1 cellular context compared by ENCODE assay signal in the genomic region with DNA sequence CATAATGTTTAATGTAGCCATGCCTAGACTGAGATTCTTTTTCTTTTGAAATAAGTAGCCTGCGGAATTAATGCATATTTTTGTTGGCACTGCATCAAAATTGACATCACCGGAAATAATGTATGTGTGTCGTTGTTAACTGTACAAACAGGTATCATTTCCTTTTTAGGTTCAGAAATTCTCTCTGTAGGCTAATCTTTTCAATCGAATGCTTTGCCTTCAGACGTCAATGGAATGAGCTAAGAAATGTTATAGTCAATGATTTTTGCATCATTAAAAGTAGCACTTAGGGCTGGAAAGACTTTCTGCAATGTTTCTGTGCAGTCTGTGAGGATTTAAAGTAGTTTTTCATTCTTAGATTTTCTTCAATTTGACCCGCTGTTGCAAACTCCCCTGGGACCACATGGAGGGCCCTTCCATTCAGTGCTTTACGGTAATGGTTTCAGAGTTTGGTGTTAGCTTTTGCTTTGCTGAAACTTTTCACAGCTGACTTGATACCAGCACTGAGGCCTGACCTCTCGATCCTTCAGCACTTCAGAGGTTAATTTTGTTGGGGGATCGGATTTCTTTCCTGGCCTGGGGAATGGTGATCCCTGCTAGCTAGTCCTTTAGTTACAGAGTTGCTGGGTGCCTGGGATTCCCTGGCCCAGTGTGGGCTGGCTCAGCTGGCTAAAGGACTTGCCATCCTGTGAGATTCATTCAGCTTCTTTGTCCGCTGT.
TF ChIP-seq lines count a peak whose summit lies in the region.

No MANE protein-coding gene starts in this region.

TF ChIP-seq in HepG2, 621 proteins besides CTCF, POLR2A, EP300 and RAD21 (continued from another document and continues in another):
- TF ChIP-seq, protein P1, sequence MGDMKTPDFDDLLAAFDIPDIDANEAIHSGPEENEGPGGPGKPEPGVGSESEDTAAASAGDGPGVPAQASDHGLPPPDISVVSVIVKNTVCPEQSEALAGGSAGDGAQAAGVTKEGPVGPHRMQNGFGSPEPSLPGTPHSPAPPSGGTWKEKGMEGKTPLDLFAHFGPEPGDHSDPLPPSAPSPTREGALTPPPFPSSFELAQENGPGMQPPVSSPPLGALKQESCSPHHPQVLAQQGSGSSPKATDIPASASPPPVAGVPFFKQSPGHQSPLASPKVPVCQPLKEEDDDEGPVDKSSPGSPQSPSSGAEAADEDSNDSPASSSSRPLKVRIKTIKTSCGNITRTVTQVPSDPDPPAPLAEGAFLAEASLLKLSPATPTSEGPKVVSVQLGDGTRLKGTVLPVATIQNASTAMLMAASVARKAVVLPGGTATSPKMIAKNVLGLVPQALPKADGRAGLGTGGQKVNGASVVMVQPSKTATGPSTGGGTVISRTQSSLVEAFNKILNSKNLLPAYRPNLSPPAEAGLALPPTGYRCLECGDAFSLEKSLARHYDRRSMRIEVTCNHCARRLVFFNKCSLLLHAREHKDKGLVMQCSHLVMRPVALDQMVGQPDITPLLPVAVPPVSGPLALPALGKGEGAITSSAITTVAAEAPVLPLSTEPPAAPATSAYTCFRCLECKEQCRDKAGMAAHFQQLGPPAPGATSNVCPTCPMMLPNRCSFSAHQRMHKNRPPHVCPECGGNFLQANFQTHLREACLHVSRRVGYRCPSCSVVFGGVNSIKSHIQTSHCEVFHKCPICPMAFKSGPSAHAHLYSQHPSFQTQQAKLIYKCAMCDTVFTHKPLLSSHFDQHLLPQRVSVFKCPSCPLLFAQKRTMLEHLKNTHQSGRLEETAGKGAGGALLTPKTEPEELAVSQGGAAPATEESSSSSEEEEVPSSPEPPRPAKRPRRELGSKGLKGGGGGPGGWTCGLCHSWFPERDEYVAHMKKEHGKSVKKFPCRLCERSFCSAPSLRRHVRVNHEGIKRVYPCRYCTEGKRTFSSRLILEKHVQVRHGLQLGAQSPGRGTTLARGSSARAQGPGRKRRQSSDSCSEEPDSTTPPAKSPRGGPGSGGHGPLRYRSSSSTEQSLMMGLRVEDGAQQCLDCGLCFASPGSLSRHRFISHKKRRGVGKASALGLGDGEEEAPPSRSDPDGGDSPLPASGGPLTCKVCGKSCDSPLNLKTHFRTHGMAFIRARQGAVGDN (CRISPR knock-in tag; IDR thresholded peaks at IDR 0.05), result peak; percentile 22; the same call in 1 of the 2 replicates
- TF ChIP-seq SAP130 (CRISPR knock-in tag; IDR thresholded peaks at IDR 0.05; ENCODE audit: low read depth) (peak; percentile 75; the same call in 1 of the 2 replicates), ZSCAN30 (CRISPR knock-in tag; IDR thresholded peaks at IDR 0.05) (no peak), DPF2 (CRISPR knock-in tag; IDR thresholded peaks at IDR 0.05; ENCODE audit: borderline replicate concordance, low read depth) (no peak), ZSCAN20 (CRISPR knock-in tag; IDR thresholded peaks at IDR 0.05; ENCODE audit: borderline replicate concordance) (no peak), NR3C1 (CRISPR knock-in tag; IDR thresholded peaks at IDR 0.05) (no peak), NFYB (CRISPR knock-in tag; IDR thresholded peaks at IDR 0.05) (no peak), ZNF564 (CRISPR knock-in tag; IDR thresholded peaks at IDR 0.05) (no peak), SRY (CRISPR knock-in tag; IDR thresholded peaks at IDR 0.05) (no peak), PCBP2 (optimal IDR thresholded peaks at IDR 0.05; ENCODE audit: low read depth, low read length, poor library complexity, severe bottlenecking) (no peak), RNF2 (conservative IDR thresholded peaks at IDR 0.05; ENCODE audit: low read depth) (no peak), GTF2F1 (IDR thresholded peaks at IDR 0.05; ENCODE audit: low read length) (no peak), KDM3A (CRISPR knock-in tag; IDR thresholded peaks at IDR 0.05; ENCODE audit: low read depth) (no peak)
- TF ChIP-seq, protein P2, sequence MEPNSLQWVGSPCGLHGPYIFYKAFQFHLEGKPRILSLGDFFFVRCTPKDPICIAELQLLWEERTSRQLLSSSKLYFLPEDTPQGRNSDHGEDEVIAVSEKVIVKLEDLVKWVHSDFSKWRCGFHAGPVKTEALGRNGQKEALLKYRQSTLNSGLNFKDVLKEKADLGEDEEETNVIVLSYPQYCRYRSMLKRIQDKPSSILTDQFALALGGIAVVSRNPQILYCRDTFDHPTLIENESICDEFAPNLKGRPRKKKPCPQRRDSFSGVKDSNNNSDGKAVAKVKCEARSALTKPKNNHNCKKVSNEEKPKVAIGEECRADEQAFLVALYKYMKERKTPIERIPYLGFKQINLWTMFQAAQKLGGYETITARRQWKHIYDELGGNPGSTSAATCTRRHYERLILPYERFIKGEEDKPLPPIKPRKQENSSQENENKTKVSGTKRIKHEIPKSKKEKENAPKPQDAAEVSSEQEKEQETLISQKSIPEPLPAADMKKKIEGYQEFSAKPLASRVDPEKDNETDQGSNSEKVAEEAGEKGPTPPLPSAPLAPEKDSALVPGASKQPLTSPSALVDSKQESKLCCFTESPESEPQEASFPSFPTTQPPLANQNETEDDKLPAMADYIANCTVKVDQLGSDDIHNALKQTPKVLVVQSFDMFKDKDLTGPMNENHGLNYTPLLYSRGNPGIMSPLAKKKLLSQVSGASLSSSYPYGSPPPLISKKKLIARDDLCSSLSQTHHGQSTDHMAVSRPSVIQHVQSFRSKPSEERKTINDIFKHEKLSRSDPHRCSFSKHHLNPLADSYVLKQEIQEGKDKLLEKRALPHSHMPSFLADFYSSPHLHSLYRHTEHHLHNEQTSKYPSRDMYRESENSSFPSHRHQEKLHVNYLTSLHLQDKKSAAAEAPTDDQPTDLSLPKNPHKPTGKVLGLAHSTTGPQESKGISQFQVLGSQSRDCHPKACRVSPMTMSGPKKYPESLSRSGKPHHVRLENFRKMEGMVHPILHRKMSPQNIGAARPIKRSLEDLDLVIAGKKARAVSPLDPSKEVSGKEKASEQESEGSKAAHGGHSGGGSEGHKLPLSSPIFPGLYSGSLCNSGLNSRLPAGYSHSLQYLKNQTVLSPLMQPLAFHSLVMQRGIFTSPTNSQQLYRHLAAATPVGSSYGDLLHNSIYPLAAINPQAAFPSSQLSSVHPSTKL (CRISPR knock-in tag; IDR thresholded peaks at IDR 0.05), result peak; percentile 18; the same call in 1 of the 2 replicates
- TF ChIP-seq, protein P3, sequence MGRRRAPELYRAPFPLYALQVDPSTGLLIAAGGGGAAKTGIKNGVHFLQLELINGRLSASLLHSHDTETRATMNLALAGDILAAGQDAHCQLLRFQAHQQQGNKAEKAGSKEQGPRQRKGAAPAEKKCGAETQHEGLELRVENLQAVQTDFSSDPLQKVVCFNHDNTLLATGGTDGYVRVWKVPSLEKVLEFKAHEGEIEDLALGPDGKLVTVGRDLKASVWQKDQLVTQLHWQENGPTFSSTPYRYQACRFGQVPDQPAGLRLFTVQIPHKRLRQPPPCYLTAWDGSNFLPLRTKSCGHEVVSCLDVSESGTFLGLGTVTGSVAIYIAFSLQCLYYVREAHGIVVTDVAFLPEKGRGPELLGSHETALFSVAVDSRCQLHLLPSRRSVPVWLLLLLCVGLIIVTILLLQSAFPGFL (CRISPR knock-in tag; IDR thresholded peaks at IDR 0.05), result no peak
- TF ChIP-seq, protein P4, sequence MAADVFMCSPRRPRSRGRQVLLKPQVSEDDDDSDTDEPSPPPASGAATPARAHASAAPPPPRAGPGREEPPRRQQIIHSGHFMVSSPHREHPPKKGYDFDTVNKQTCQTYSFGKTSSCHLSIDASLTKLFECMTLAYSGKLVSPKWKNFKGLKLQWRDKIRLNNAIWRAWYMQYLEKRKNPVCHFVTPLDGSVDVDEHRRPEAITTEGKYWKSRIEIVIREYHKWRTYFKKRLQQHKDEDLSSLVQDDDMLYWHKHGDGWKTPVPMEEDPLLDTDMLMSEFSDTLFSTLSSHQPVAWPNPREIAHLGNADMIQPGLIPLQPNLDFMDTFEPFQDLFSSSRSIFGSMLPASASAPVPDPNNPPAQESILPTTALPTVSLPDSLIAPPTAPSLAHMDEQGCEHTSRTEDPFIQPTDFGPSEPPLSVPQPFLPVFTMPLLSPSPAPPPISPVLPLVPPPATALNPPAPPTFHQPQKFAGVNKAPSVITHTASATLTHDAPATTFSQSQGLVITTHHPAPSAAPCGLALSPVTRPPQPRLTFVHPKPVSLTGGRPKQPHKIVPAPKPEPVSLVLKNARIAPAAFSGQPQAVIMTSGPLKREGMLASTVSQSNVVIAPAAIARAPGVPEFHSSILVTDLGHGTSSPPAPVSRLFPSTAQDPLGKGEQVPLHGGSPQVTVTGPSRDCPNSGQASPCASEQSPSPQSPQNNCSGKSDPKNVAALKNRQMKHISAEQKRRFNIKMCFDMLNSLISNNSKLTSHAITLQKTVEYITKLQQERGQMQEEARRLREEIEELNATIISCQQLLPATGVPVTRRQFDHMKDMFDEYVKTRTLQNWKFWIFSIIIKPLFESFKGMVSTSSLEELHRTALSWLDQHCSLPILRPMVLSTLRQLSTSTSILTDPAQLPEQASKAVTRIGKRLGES (CRISPR knock-in tag; IDR thresholded peaks at IDR 0.05; ENCODE audit: borderline replicate concordance), result no peak
- TF ChIP-seq, protein P5, sequence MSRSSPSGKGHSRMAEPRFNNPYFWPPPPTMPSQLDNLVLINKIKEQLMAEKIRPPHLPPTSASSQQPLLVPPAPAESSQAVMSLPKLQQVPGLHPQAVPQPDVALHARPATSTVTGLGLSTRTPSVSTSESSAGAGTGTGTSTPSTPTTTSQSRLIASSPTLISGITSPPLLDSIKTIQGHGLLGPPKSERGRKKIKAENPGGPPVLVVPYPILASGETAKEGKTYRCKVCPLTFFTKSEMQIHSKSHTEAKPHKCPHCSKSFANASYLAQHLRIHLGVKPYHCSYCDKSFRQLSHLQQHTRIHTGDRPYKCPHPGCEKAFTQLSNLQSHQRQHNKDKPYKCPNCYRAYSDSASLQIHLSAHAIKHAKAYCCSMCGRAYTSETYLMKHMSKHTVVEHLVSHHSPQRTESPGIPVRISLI (CRISPR knock-in tag; IDR thresholded peaks at IDR 0.05; ENCODE audit: borderline replicate concordance), result no peak
- TF ChIP-seq, protein P6, sequence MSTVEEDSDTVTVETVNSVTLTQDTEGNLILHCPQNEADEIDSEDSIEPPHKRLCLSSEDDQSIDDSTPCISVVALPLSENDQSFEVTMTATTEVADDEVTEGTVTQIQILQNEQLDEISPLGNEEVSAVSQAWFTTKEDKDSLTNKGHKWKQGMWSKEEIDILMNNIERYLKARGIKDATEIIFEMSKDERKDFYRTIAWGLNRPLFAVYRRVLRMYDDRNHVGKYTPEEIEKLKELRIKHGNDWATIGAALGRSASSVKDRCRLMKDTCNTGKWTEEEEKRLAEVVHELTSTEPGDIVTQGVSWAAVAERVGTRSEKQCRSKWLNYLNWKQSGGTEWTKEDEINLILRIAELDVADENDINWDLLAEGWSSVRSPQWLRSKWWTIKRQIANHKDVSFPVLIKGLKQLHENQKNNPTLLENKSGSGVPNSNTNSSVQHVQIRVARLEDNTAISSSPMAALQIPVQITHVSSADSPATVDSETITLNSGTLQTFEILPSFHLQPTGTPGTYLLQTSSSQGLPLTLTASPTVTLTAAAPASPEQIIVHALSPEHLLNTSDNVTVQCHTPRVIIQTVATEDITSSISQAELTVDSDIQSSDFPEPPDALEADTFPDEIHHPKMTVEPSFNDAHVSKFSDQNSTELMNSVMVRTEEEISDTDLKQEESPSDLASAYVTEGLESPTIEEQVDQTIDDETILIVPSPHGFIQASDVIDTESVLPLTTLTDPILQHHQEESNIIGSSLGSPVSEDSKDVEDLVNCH (CRISPR knock-in tag; IDR thresholded peaks at IDR 0.05), result no peak
- TF ChIP-seq, protein P7, sequence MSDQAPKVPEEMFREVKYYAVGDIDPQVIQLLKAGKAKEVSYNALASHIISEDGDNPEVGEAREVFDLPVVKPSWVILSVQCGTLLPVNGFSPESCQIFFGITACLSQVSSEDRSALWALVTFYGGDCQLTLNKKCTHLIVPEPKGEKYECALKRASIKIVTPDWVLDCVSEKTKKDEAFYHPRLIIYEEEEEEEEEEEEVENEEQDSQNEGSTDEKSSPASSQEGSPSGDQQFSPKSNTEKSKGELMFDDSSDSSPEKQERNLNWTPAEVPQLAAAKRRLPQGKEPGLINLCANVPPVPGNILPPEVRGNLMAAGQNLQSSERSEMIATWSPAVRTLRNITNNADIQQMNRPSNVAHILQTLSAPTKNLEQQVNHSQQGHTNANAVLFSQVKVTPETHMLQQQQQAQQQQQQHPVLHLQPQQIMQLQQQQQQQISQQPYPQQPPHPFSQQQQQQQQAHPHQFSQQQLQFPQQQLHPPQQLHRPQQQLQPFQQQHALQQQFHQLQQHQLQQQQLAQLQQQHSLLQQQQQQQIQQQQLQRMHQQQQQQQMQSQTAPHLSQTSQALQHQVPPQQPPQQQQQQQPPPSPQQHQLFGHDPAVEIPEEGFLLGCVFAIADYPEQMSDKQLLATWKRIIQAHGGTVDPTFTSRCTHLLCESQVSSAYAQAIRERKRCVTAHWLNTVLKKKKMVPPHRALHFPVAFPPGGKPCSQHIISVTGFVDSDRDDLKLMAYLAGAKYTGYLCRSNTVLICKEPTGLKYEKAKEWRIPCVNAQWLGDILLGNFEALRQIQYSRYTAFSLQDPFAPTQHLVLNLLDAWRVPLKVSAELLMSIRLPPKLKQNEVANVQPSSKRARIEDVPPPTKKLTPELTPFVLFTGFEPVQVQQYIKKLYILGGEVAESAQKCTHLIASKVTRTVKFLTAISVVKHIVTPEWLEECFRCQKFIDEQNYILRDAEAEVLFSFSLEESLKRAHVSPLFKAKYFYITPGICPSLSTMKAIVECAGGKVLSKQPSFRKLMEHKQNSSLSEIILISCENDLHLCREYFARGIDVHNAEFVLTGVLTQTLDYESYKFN (CRISPR knock-in tag; conservative IDR thresholded peaks at IDR 0.05), result no peak; the same call in 1 of the 2 replicates
- TF ChIP-seq, protein P8, sequence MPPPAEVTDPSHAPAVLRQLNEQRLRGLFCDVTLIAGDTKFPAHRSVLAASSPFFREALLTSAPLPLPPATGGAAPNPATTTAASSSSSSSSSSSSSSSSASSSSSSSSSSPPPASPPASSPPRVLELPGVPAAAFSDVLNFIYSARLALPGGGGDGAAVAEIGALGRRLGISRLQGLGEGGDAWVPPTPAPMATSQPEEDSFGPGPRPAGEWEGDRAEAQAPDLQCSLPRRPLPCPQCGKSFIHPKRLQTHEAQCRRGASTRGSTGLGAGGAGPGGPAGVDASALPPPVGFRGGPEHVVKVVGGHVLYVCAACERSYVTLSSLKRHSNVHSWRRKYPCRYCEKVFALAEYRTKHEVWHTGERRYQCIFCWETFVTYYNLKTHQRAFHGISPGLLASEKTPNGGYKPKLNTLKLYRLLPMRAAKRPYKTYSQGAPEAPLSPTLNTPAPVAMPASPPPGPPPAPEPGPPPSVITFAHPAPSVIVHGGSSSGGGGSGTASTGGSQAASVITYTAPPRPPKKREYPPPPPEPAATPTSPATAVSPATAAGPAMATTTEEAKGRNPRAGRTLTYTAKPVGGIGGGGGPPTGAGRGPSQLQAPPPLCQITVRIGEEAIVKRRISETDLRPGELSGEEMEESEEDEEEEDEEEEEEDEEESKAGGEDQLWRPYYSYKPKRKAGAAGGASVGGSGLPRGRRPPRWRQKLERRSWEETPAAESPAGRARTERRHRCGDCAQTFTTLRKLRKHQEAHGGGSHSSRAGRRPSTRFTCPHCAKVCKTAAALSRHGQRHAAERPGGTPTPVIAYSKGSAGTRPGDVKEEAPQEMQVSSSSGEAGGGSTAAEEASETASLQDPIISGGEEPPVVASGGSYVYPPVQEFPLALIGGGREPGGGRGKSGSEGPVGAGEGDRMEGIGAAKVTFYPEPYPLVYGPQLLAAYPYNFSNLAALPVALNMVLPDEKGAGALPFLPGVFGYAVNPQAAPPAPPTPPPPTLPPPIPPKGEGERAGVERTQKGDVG (CRISPR knock-in tag; IDR thresholded peaks at IDR 0.05; ENCODE audit: borderline replicate concordance), result no peak
